1 cellular context compared by ENCODE assay signal in genomic region chr16:2023098-2023925, GRCh38.
A peak's percentile ranks its signal among the peaks of the same experiment; 100 is the strongest.
TF ChIP-seq lines count a peak whose summit lies in the region.

No MANE protein-coding gene starts in this region.

TF ChIP-seq in HepG2, 621 proteins besides CTCF, POLR2A, EP300 and RAD21 (continued from another document):
- TF ChIP-seq ZHX2 (IDR thresholded peaks at IDR 0.05; ENCODE audit: low read depth) = no peak
- TF ChIP-seq ZHX2 (CRISPR knock-in tag; IDR thresholded peaks at IDR 0.05; ENCODE audit: borderline replicate concordance) = no peak
- TF ChIP-seq HOXD1 (CRISPR knock-in tag; IDR thresholded peaks at IDR 0.05) = no peak
- TF ChIP-seq GTF3A (CRISPR knock-in tag; conservative IDR thresholded peaks at IDR 0.05) = no peak; the same call in 1 of the 2 replicates
- 0 out of 2 replicates have a peak, but pooled peaks have one; percentile 29 for TF ChIP-seq ARNTL (CRISPR knock-in tag; IDR thresholded peaks at IDR 0.05)
- TF ChIP-seq NFIC (IDR thresholded peaks at IDR 0.05; ENCODE audit: low read length) = no peak
